ENCODE assay signal across 8 cellular contexts in the genomic region with DNA sequence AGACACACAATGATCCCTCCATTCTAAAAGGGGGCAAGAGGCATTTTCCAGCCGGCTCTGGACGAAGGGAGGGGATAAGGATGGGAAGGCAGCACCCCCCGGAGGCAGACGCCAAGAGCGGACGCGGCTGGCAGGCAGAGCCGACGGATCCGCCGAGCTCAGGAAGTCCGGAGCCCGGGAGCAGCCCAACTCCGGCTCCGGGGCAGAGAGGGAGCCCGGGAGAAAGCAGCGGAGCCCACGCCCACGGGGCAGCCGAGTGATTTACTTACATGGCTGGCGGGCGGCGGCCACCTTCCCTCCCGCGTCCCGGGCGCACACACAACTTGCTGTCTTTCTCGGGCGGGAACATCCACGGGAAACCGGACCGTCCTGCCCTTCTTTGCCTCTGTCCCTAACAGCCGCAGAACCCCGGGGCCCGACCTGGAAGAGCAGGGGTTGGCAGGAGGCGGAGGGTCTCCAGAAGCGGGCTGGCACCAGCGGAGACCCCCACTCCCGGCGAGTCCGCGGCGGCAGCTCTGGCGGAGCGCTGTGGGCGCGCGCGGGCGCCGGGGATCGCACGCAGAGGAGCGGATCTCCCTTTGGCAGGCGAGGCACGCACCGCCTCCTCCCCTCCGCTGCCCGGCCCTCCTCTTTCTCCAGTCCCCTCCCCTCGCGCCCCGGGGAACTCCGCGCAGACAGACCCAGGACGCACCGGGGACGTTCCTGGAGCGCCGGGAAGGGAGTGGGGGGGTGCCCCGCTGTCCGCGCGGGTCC. TPM values are rescaled to one million over a fixed set of nuclear protein-coding genes. Genes with fewer than 3 reads are reported as not detected.
A peak's percentile ranks its signal among the peaks of the same experiment; 100 is the strongest.
DNase-seq lines count a peak whose midpoint lies in the region; ATAC-seq lines count a peak whose summit lies in the region.

TSS of gene LHFPL6 (minus strand) at position 580 of the 753 bp plus-strand sequence.

- DNase-seq in NCI-H2029 (lab: John Stamatoyannopoulos, UW) (peak; percentile 14), NCI-H2029 treated with DMSO at 0.1 percent for 48 hours (lab: John Stamatoyannopoulos, UW) (no peak), NCI-H2196 treated with DMSO at 0.1 percent for 48 hours (lab: John Stamatoyannopoulos, UW; ENCODE audit: unreplicated experiment) (peak; percentile 3), dermis blood vessel endothelial cell (peak; percentile 81), left lobe of liver (ENCODE audit: low spot score) (peak; percentile 68)
- DNase-seq in activated CD4-positive, alpha-beta T cell treated with anti-CD3 and anti-CD28 coated beads for 4 hours = peak; percentile 32 to 49
- peak; percentile 74 to 81 for DNase-seq in stimulated activated CD4-positive, alpha-beta T cell treated with anti-CD3 and anti-CD28 coated beads, Interleukin-2, amount 100 ng/mL, for 24 hours

- ATAC-seq in HG02981 (IDR thresholded peaks at IDR 0.05; ENCODE audit: unreplicated experiment) = peak; percentile 90
- peak; percentile 98 for ATAC-seq in left lobe of liver

RNA-seq across cellular contexts. Expression of gene LHFPL6, which starts in this region (rescaled TPM):
- total RNA-seq in dermis blood vessel endothelial cell = 62.8 and 67.4 TPM in 2 replicates
- total RNA-seq in left lobe of liver = 2.8 TPM

Comparison
In these comparisons a context has a peak if more than half of its experiments do, and no peak if none do; other contexts are left out.
1. RNA of gene LHFPL6 (total RNA-seq): 62.8 to 67.4 TPM in dermis blood vessel endothelial cell; 2.8 TPM in left lobe of liver (single experiment); every median in the first group is over 10 times any median in the second.